15 cellular contexts compared by ENCODE assay signal in genomic region chr6:105330364-105330763, GRCh38.
A peak's percentile ranks its signal among the peaks of the same experiment; 100 is the strongest.
DNase-seq lines count a peak whose midpoint lies in the region; ATAC-seq and TF ChIP-seq lines count a peak whose summit lies in the region.
"Had no signal": no experiment of that assay in that cellular context is flagged by ENCODE, and none has a peak within 500 bp of the region (broad histone marks: within the 10 kb centered on the region; RNA-seq: fewer than 3 reads in every experiment).

No MANE protein-coding gene starts in this region.

- H3K4me2 ChIP-seq in HCT116 (ENCODE audit: low read length): no peak overlapping the region
- H3K4me2 ChIP-seq: A549 had no signal

- H3K27me3 Mint-ChIP-seq in Calu3 (ENCODE audit: unreplicated experiment) (no peaks in the 10 kb centered on the region), mesothelial cell of epicardium (ENCODE audit: low read depth) (no peaks in the 10 kb centered on the region)
- H3K27me3 Mint-ChIP-seq: CD4-positive, alpha-beta memory T cell had no signal

- H3K4me3 Mint-ChIP-seq in Calu3 (ENCODE audit: low read depth, unreplicated experiment) (no peak overlapping the region), mesothelial cell of epicardium (no peak overlapping the region)
- H3K4me3 Mint-ChIP-seq: CD4-positive, alpha-beta memory T cell; H9 had no signal

- CTCF ChIA-PET in Calu3 (lab: Charles Lee) (no interaction called here), HCT116 (lab: Charles Lee) (no interaction called here)

- no peaks in the 10 kb centered on the region for H3K27me3 ChIP-seq in HCT116 (ENCODE audit: insufficient read depth, low read length)
- no peaks in the 10 kb centered on the region for H3K27me3 ChIP-seq in skeletal muscle tissue (ENCODE audit: control insufficient read depth in 3 of 3, insufficient read depth in 3 of 3, low read length in 3 of 3)
- H3K27me3 ChIP-seq in dorsolateral prefrontal cortex: no peaks in the 10 kb centered on the region
- H3K27me3 ChIP-seq: BE2C had no signal

- H3K4me1 ChIP-seq in HCT116 (ENCODE audit: control insufficient read depth in 1 of 2, insufficient read depth in 2 of 2, low read length in 2 of 2): peaks cover 47 to 52% of the 10 kb centered on the region in 2 experiments
- H3K4me1 ChIP-seq in skeletal muscle tissue (ENCODE audit: control insufficient read depth in 3 of 3, insufficient read depth in 3 of 3, low read length in 3 of 3): peaks cover 30 to 44% (median 34%) of the 10 kb centered on the region in 3 donors

- BruUV-seq in Calu3 (replicated peaks; lab: Mats Ljungman, UMichigan) (no TSS peak), HCT116 (replicated peaks; lab: Mats Ljungman, UMichigan) (no TSS peak)

- no peak for TF ChIP-seq POLR2A in HCT116 (IDR thresholded peaks at IDR 0.05; ENCODE audit: borderline replicate concordance, extremely low read depth, insufficient read depth, insufficient read length)

- H3K79me2 ChIP-seq in HCT116 (ENCODE audit: insufficient read depth, low read length): no peaks in the 10 kb centered on the region

- no peak overlapping the region for H3K9ac ChIP-seq in HCT116 (ENCODE audit: low read length)
- no peak overlapping the region for H3K9ac ChIP-seq in skeletal muscle tissue (ENCODE audit: low read depth in 1 of 3, low read length in 3 of 3)

- RAD21 ChIA-PET in HCT116 (lab: Charles Lee; ENCODE audit: low non-redundant PET in 1 of 2, low total read pairs in 2 of 2, uncharacterized antibody in 2 of 2, unreplicated experiment in 2 of 2): no interaction called here

- no peak overlapping the region for H2AFZ ChIP-seq in HCT116 (ENCODE audit: low read depth, low read length, poor library complexity, severe bottlenecking)

- intact Hi-C loops in Calu3 (cut with micrococcal nuclease; ENCODE audit: unreplicated experiment) (no loop called here), HCT116 (cut with micrococcal nuclease) (no loop called here), dorsolateral prefrontal cortex (cut with DNase I) (no loop called here)

- TF ChIP-seq CTCF in Calu3 (IDR thresholded peaks at IDR 0.05; ENCODE audit: unreplicated experiment): no peak
- no peak for TF ChIP-seq CTCF in HCT116 (IDR thresholded peaks at IDR 0.05 in 2 of 3, conservative IDR thresholded peaks at IDR 0.05 in 1 of 3; ENCODE audit: borderline replicate concordance in 1 of 3, insufficient read depth in 1 of 3, low read depth in 2 of 3, low read length in 2 of 3)
- TF ChIP-seq CTCF in mesothelial cell of epicardium (IDR thresholded peaks at IDR 0.05; ENCODE audit: unreplicated experiment): no peak
- no peak for TF ChIP-seq CTCF in dorsolateral prefrontal cortex (IDR thresholded peaks at IDR 0.05 in 54 of 56, conservative IDR thresholded peaks at IDR 0.05 in 2 of 56; ENCODE audit: low read depth in 1 of 56, partially characterized antibody in 56 of 56)

- no peaks in the 10 kb centered on the region for H3K9me3 Mint-ChIP-seq in Calu3 (ENCODE audit: low read depth, unreplicated experiment)
- H3K9me3 Mint-ChIP-seq in mesothelial cell of epicardium: no peaks in the 10 kb centered on the region
- H3K9me3 Mint-ChIP-seq: CD4-positive, alpha-beta memory T cell; H9 had no signal

- no peak for DNase-seq in Calu3
- no peak for DNase-seq in HCT116 (ENCODE audit: low read depth, low spot score)
- DNase-seq in mesothelial cell of epicardium (ENCODE audit: low spot score in 2 of 2, unreplicated experiment in 2 of 2): no peak
- no peak for DNase-seq in dorsolateral prefrontal cortex
- no peak for DNase-seq in effector CD8-positive, alpha-beta T cell (lab: John Stamatoyannopoulos, UW)
- no peak for DNase-seq in NCI-H446 (lab: John Stamatoyannopoulos, UW)
- DNase-seq: BE2C; CD4-positive, alpha-beta memory T cell; DND-41; GDM1; GOT3; H9 had no signal

- POLR2A ChIA-PET in HCT116 (lab: Charles Lee): no interaction called here

- H3K9me2 ChIP-seq in HCT116 (ENCODE audit: insufficient read depth): no peaks in the 10 kb centered on the region

- H3K27ac ChIP-seq in HCT116 (ENCODE audit: low read depth, low read length) (peak overlapping the region; percentile 6), skeletal muscle tissue (ENCODE audit: low read depth, low read length) (peak overlapping the region; percentile 56), dorsolateral prefrontal cortex (no peak overlapping the region)
- H3K27ac ChIP-seq: A549, C4-2B had no signal

- no peak for ATAC-seq in HCT116
- ATAC-seq: A549 had no signal

- H3K36me3 Mint-ChIP-seq in Calu3 (ENCODE audit: insufficient read depth, unreplicated experiment) (peaks cover 31% of the 10 kb centered on the region), mesothelial cell of epicardium (peaks cover 28% of the 10 kb centered on the region)

- H4K20me1 ChIP-seq in HCT116 (ENCODE audit: insufficient read depth): no peaks in the 10 kb centered on the region

- no peak for TF ChIP-seq RAD21 in HCT116 (IDR thresholded peaks at IDR 0.05; ENCODE audit: low read depth)

- H3K9me3 ChIP-seq in HCT116 (ENCODE audit: control insufficient read depth in 1 of 2, insufficient read depth in 1 of 2, low read depth in 1 of 2, low read length in 2 of 2) (no peaks in the 10 kb centered on the region), skeletal muscle tissue (ENCODE audit: control insufficient read depth in 3 of 3, low read length in 3 of 3) (no peaks in the 10 kb centered on the region)
- H3K9me3 ChIP-seq: A549, BE2C had no signal

- H3K4me1 Mint-ChIP-seq in Calu3 (ENCODE audit: low read depth, unreplicated experiment): peaks cover 31% of the 10 kb centered on the region
- peaks cover 34% of the 10 kb centered on the region for H3K4me1 Mint-ChIP-seq in mesothelial cell of epicardium
- H3K4me1 Mint-ChIP-seq: H9 had no signal

- H3K4me3 ChIP-seq in HCT116 (replicated peaks in 1 of 2; ENCODE audit: low read depth in 1 of 2, low read length in 2 of 2) (no peak overlapping the region), skeletal muscle tissue (ENCODE audit: low read length in 3 of 3) (no peak overlapping the region), dorsolateral prefrontal cortex (no peak overlapping the region)
- H3K4me3 ChIP-seq: A549 had no signal

- H3K27ac Mint-ChIP-seq in Calu3 (ENCODE audit: unreplicated experiment) (peak overlapping the region; percentile 37), mesothelial cell of epicardium (peak overlapping the region; percentile 70)

- no peaks in the 10 kb centered on the region for H3K36me3 ChIP-seq in HCT116 (ENCODE audit: control insufficient read depth in 1 of 2, insufficient read depth in 2 of 2, low read length in 2 of 2)
- peaks cover 2 to 11% (median 6%) of the 10 kb centered on the region in 3 donors for H3K36me3 ChIP-seq in skeletal muscle tissue (ENCODE audit: control insufficient read depth in 3 of 3, insufficient read depth in 3 of 3, low read length in 3 of 3)

TF ChIP-seq in HCT116, 20 proteins besides CTCF, POLR2A, EP300 and RAD21 (continues in another document):
- TF ChIP-seq ZFX (IDR thresholded peaks at IDR 0.05): no peak
- TF ChIP-seq EGR1 (IDR thresholded peaks at IDR 0.05; ENCODE audit: low read depth): no peak
- no peak for TF ChIP-seq ZNF274 (IDR thresholded peaks at IDR 0.05; ENCODE audit: low read depth, low read length)
- TF ChIP-seq FOSL1 (IDR thresholded peaks at IDR 0.05; ENCODE audit: low read depth): no peak
- no peak for TF ChIP-seq EZH2 (IDR thresholded peaks at IDR 0.05)
- no peak for TF ChIP-seq ZBTB33 (IDR thresholded peaks at IDR 0.05; ENCODE audit: extremely low read depth, insufficient replicate concordance, low read length)
- no peak for TF ChIP-seq TCF7L2 (IDR thresholded peaks at IDR 0.05; ENCODE audit: borderline replicate concordance, extremely low read depth, insufficient read depth, insufficient read length)
- no peak for TF ChIP-seq JUND (IDR thresholded peaks at IDR 0.05)
- no peak for TF ChIP-seq POLR2AphosphoS5 (IDR thresholded peaks at IDR 0.05; ENCODE audit: low read depth, low read length)
- no peak for TF ChIP-seq REST (IDR thresholded peaks at IDR 0.05; ENCODE audit: low read depth)
- no peak for TF ChIP-seq CEBPB (IDR thresholded peaks at IDR 0.05; ENCODE audit: low read depth)
- TF ChIP-seq CBX3 (IDR thresholded peaks at IDR 0.05; ENCODE audit: low read depth): no peak

Comparison
In these comparisons a context has a peak if more than half of its experiments do, and no peak if none do; other contexts are left out.
1. H3K27ac ChIP-seq: peak in HCT116 (single experiment) and skeletal muscle tissue (single experiment); none in dorsolateral prefrontal cortex (0 of 59).